ENCODE assay signal across 32 cellular contexts in the genomic region with DNA sequence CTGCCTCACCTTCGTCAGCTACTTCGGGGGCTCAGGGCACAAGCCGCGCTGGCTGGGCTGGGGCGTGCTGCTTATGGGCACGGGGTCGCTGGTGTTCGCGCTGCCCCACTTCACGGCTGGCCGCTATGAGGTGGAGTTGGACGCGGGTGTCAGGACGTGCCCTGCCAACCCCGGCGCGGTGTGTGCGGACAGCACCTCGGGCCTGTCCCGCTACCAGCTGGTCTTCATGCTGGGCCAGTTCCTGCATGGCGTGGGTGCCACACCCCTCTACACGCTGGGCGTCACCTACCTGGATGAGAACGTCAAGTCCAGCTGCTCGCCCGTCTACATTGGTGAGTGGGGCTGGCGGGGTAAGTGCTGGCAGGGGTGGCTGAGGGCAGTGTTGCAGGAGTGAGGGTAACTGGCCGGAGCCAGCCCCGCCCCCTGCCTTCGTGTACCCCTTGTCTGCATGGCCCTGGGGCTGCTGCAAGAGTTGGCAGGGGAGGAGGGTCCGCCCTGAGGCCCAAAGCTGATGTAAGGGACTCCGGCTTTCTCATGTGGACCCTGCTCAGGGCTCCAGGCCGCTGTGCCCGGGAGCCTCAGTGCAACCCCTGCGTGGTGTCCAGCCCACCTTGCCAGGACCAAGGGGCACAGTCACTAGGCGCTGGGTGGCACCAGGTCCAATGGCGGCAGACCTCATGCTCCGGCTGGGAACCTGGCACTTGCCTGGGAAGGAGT. TPM values are rescaled to one million over a fixed set of nuclear protein-coding genes. Genes with fewer than 3 reads are reported as not detected.
"Had no signal": no experiment of that assay in that cellular context is flagged by ENCODE, and none has a peak within 500 bp of the region (broad histone marks: within the 10 kb centered on the region; RNA-seq: fewer than 3 reads in every experiment).

No MANE protein-coding gene starts in this region.

- H3K27me3 ChIP-seq: adrenal gland, body of pancreas, colonic mucosa had no signal

- H3K4me3 ChIP-seq: adrenal gland, body of pancreas, colonic mucosa had no signal

- DNase-seq: activated CD4-positive, alpha-beta memory T cell treated with anti-CD3 and anti-CD28 coated beads for 36 hours; activated CD4-positive, alpha-beta T cell treated with anti-CD3 and anti-CD28 coated beads for 36 hours; activated CD4-positive, alpha-beta T cell treated with anti-CD3 and anti-CD28 coated beads, Interleukin-2, amount 10 ng/mL, durations not matched to agents 24 days and 14 days; activated CD4-positive, CD25-positive, alpha-beta regulatory T cell; activated CD4-positive, CD25-positive, alpha-beta regulatory T cell treated with anti-CD3 and anti-CD28 coated beads, Interleukin-2, amount 50 U/mL, for 72 hours; activated CD8-positive, alpha-beta memory T cell treated with anti-CD3 and anti-CD28 coated beads, Interleukin-2, amount 10 ng/mL, durations not matched to agents 7 days and 5 days; activated CD8-positive, alpha-beta memory T cell treated with anti-CD3 and anti-CD28 coated beads, Interleukin-2, amount 50 U/mL, for 4 hours; activated CD8-positive, alpha-beta T cell treated with anti-CD3 and anti-CD28 coated beads, Interleukin-2, amount 10 ng/mL, durations not matched to agents 7 days and 5 days; activated effector memory CD4-positive, alpha-beta T cell treated with anti-CD3 and anti-CD28 coated beads, Interleukin-2, amount 50 U/mL, for 16 hours; activated naive CD4-positive, alpha-beta T cell treated with anti-CD3 and anti-CD28 coated beads for 36 hours; activated naive CD8-positive, alpha-beta T cell treated with anti-CD3 and anti-CD28 coated beads for 36 hours; activated naive CD8-positive, alpha-beta T cell treated with anti-CD3 and anti-CD28 coated beads, Interleukin-2, amount 50 U/mL, for 24 hours; activated T-cell treated with anti-CD3 and anti-CD28 coated beads, Interleukin-2, amount 50 U/mL, for 1 hour; activated T-cell treated with anti-CD3 and anti-CD28 coated beads, Interleukin-2, amount 50 U/mL, for 48 hours; adrenal gland; amygdala; aorta; body of pancreas; colonic mucosa; effector CD8-positive, alpha-beta T cell; foreskin fibroblast; head of caudate nucleus; T-helper 17 cell; T1000 had no signal

- H3K9me3 ChIP-seq: adrenal gland, body of pancreas, colonic mucosa had no signal

- FAIRE-seq: endometrium, endothelial cell of umbilical vein, frontal cortex had no signal

- H3K36me3 ChIP-seq: adrenal gland, colonic mucosa had no signal

- H3K27ac ChIP-seq: body of pancreas, colonic mucosa, epithelial cell of prostate had no signal

- ATAC-seq: activated CD4-positive, alpha-beta T cell treated with anti-CD3 and anti-CD28 coated beads for 36 hours; activated CD8-positive, alpha-beta memory T cell treated with anti-CD3 and anti-CD28 coated beads, Interleukin-2, amount 10 ng/mL, durations not matched to agents 7 days and 5 days; activated CD8-positive, alpha-beta T cell treated with anti-CD3 and anti-CD28 coated beads, Interleukin-2, amount 10 ng/mL, durations not matched to agents 7 days and 5 days; activated naive CD8-positive, alpha-beta T cell treated with anti-CD3 and anti-CD28 coated beads, Interleukin-2, amount 50 U/mL, for 24 hours; body of pancreas; T-helper 17 cell had no signal

RNA-seq across cellular contexts. Expression of gene NTSR1, which starts 51.6 kb away (rescaled TPM):
- total RNA-seq: activated CD4-positive, alpha-beta memory T cell treated with anti-CD3 and anti-CD28 coated beads for 36 hours; activated CD4-positive, alpha-beta T cell treated with anti-CD3 and anti-CD28 coated beads, Interleukin-2, amount 10 ng/mL, durations not matched to agents 24 days and 14 days; activated CD8-positive, alpha-beta memory T cell treated with anti-CD3 and anti-CD28 coated beads for 36 hours; activated CD8-positive, alpha-beta memory T cell treated with anti-CD3 and anti-CD28 coated beads, Interleukin-2, amount 10 ng/mL, durations not matched to agents 7 days and 5 days; activated naive CD4-positive, alpha-beta T cell treated with anti-CD3 and anti-CD28 coated beads for 36 hours; activated naive CD8-positive, alpha-beta T cell treated with anti-CD3 and anti-CD28 coated beads for 36 hours; activated T-helper 1 cell treated with anti-CD3 and anti-CD28 coated beads, Interleukin-12 subunit alpha, Interleukin-12 subunit beta, Interleukin-2, Interleukin-4 antibody, amounts not matched to agents 30 ng/mL and 10 ng/mL and 1 ng/mL, durations not matched to agents 14 hours and 24 hours and 36 hours; activated T-helper 2 cell treated with anti-CD3 and anti-CD28 coated beads, Interferon-gamma antibody, Interleukin-2, Interleukin-4, amounts not matched to agents 10 μg/mL and 5 μg/mL and 100 μg/mL, durations not matched to agents 14 hours and 24 hours and 36 hours; aorta; body of pancreas; esophagus mucosa had no signal
- polyA plus RNA-seq: aorta had no signal
